Comparison of ENCODE assay signal across 13 cellular contexts in genomic region chr2:24576617-24577016, GRCh38.
DNase-seq lines count a peak whose midpoint lies in the region; ATAC-seq, FAIRE-seq and TF ChIP-seq lines count a peak whose summit lies in the region.
"Had no signal": no experiment of that assay in that cellular context is flagged by ENCODE, and none has a peak within 500 bp of the region (broad histone marks: within the 10 kb centered on the region; RNA-seq: fewer than 3 reads in every experiment).

No MANE protein-coding gene starts in this region.

- TF ChIP-seq CTCF in KMS-11 (conservative IDR thresholded peaks at IDR 0.05; ENCODE audit: low read depth, low read length): no peak
- no peak for TF ChIP-seq CTCF in GM13976 (IDR thresholded peaks at IDR 0.05; ENCODE audit: borderline replicate concordance, control extremely low read depth, extremely low read depth, insufficient read depth, missing control alignments)

- in situ Hi-C loops in GM13976 (cut with MboI; ENCODE audit: low sequenced_read_pairs, unreplicated experiment): no loop called here

- no peaks in the 10 kb centered on the region for H3K27me3 ChIP-seq in KMS-11 (ENCODE audit: insufficient read depth, low read depth)

- H3K4me1 ChIP-seq in KMS-11 (ENCODE audit: low read depth, poor library complexity, severe bottlenecking): peaks cover 22% of the 10 kb centered on the region

- peaks cover 72 to 93% of the 10 kb centered on the region in 2 donors for H3K4me1 Mint-ChIP-seq in immature natural killer cell

- peaks cover 0 to 5% (median 0%) of the 10 kb centered on the region in 3 donors for H3K36me3 Mint-ChIP-seq in immature natural killer cell

- peak; percentile 59 for ATAC-seq in GM18907 (IDR thresholded peaks at IDR 0.05; ENCODE audit: unreplicated experiment)
- peak; percentile 43 for ATAC-seq in GM21528 (IDR thresholded peaks at IDR 0.05; ENCODE audit: low FRiP score, unreplicated experiment)
- ATAC-seq: CD8-positive, alpha-beta T cell had no signal

- H3K9me3 Mint-ChIP-seq in immature natural killer cell: no peaks in the 10 kb centered on the region
- H3K9me3 Mint-ChIP-seq: CD8-positive, alpha-beta T cell; H9 had no signal

- H4K20me1 ChIP-seq in KMS-11 (ENCODE audit: insufficient read depth): no peaks in the 10 kb centered on the region

- DNase-seq in immature natural killer cell: no peak
- no peak for DNase-seq in frontal cortex (ENCODE audit: low spot score in 2 of 2)
- DNase-seq in GM13976 (ENCODE audit: low spot score): no peak
- DNase-seq in NCI-H446 treated with DMSO at 0.1 percent for 48 hours (lab: John Stamatoyannopoulos, UW): no peak
- DNase-seq: CD8-positive, alpha-beta T cell; GF-D8; H9; NCI-H1105 treated with DMSO at 0.1 percent for 48 hours; NCI-H526 had no signal

- H3K4me3 Mint-ChIP-seq in immature natural killer cell: peak overlapping the region in 4 of 5 donors; percentile 33 to 47 (median 36)
- H3K4me3 Mint-ChIP-seq: H9 had no signal

- no peaks in the 10 kb centered on the region for H3K36me3 ChIP-seq in KMS-11 (ENCODE audit: insufficient read depth)

- no peak overlapping the region for H3K9ac ChIP-seq in KMS-11

- no peak overlapping the region for H3K4me3 ChIP-seq in KMS-11 (IDR thresholded peaks at IDR 0.05; ENCODE audit: insufficient read depth, low read depth, low read length)
- H3K4me3 ChIP-seq: smooth muscle cell had no signal

- no peak overlapping the region for H2AFZ ChIP-seq in KMS-11 (ENCODE audit: low read depth)

- peak overlapping the region; percentile 13 to 80 (median 46) for H3K27ac Mint-ChIP-seq in immature natural killer cell
- H3K27ac Mint-ChIP-seq: CD8-positive, alpha-beta T cell; H9 had no signal

- no peak overlapping the region for H3K27ac ChIP-seq in KMS-11

- peak overlapping the region; percentile 13; the same call in 1 of the 2 replicates for H3K4me2 ChIP-seq in KMS-11
- H3K4me2 ChIP-seq: smooth muscle cell had no signal

- no peak for FAIRE-seq in frontal cortex (lab: Jason Lieb, UNC)

- H3K27me3 Mint-ChIP-seq in immature natural killer cell (ENCODE audit: low read depth in 3 of 3): no peaks in the 10 kb centered on the region

- H3K79me2 ChIP-seq in KMS-11 (ENCODE audit: insufficient read depth, low read depth): no peaks in the 10 kb centered on the region
